12 cellular contexts compared by ENCODE assay signal in genomic region chr21:41247561-41247968, GRCh38.
DNase-seq lines count a peak whose midpoint lies in the region; ATAC-seq and TF ChIP-seq lines count a peak whose summit lies in the region.
"Had no signal": no experiment of that assay in that cellular context is flagged by ENCODE, and none has a peak within 500 bp of the region (broad histone marks: within the 10 kb centered on the region; RNA-seq: fewer than 3 reads in every experiment).

No MANE protein-coding gene starts in this region.

- DNase-seq in DMS53 (lab: John Stamatoyannopoulos, UW) (peak; percentile 21), DMS53 treated with DMSO at 0.1 percent for 48 hours (lab: John Stamatoyannopoulos, UW; ENCODE audit: unreplicated experiment) (no peak), dermis microvascular lymphatic vessel endothelial cell (ENCODE audit: low read depth in 2 of 2) (peak; percentile 97 to 100), upper lobe of right lung (no peak), glomerular visceral epithelial cell (ENCODE audit: extremely low spot score) (no peak), occipital lobe (lab: John Stamatoyannopoulos, UW) (no peak)
- no peak for DNase-seq in effector CD4-positive, alpha-beta T cell
- DNase-seq: Caco-2, mesenchymal stem cell, NCI-H526 had no signal

- intact Hi-C loops in upper lobe of right lung (cut with DNase I), result no loop called here

- no peak overlapping the region for H3K4me3 ChIP-seq in mucosa of stomach (ENCODE audit: low read length)
- H3K4me3 ChIP-seq in upper lobe of right lung, result no peak overlapping the region

- H3K4me1 ChIP-seq in mucosa of stomach (ENCODE audit: control insufficient read depth, insufficient read depth, low read length) (peaks cover 34% of the 10 kb centered on the region), upper lobe of right lung (peaks cover 3% of the 10 kb centered on the region)
- H3K4me1 ChIP-seq: Caco-2 had no signal

- peaks cover 14% of the 10 kb centered on the region for H3K36me3 ChIP-seq in mucosa of stomach (ENCODE audit: control insufficient read depth, insufficient read depth, low read length)
- H3K36me3 ChIP-seq in upper lobe of right lung, result peaks cover 3% of the 10 kb centered on the region

- no peak for TF ChIP-seq CTCF in upper lobe of right lung (IDR thresholded peaks at IDR 0.05)

- no peak overlapping the region for H3K27ac ChIP-seq in upper lobe of right lung

- no peaks in the 10 kb centered on the region for H3K27me3 ChIP-seq in mucosa of stomach (ENCODE audit: control insufficient read depth, insufficient read depth, low read length)
- H3K27me3 ChIP-seq in upper lobe of right lung, result no peaks in the 10 kb centered on the region

- H3K9me3 ChIP-seq in mucosa of stomach (ENCODE audit: control insufficient read depth, low read length) (no peaks in the 10 kb centered on the region), upper lobe of right lung (no peaks in the 10 kb centered on the region)
- H3K9me3 ChIP-seq: Caco-2 had no signal

- H3K9ac ChIP-seq in mucosa of stomach (ENCODE audit: low read length), result peak overlapping the region; percentile 55

- ATAC-seq in upper lobe of right lung, result peak; percentile 56
- ATAC-seq: activated naive CD4-positive, alpha-beta T cell treated with anti-CD3 and anti-CD28 coated beads, Interleukin-2, amount 50 U/mL, for 72 hours had no signal

Comparison
In these comparisons a context has a peak if more than half of its experiments do, and no peak if none do; other contexts are left out.
1. DNase-seq: peak in DMS53 (single experiment) and dermis microvascular lymphatic vessel endothelial cell (2 of 2); none in DMS53 treated with DMSO at 0.1 percent for 48 hours (single experiment), upper lobe of right lung (single experiment), glomerular visceral epithelial cell (single experiment), effector CD4-positive, alpha-beta T cell (single experiment) and occipital lobe (single experiment).